In genomic region chr4:84606645-84607044, GRCh38 we compare ENCODE assay signal across 13 cellular contexts.
"Had no signal": no experiment of that assay in that cellular context is flagged by ENCODE, and none has a peak within 500 bp of the region (broad histone marks: within the 10 kb centered on the region; RNA-seq: fewer than 3 reads in every experiment).

No MANE protein-coding gene starts in this region.

- DNase-seq: effector memory CD4-positive, alpha-beta T cell; foreskin melanocyte; head of caudate nucleus; hippocampal formation; kidney glomerular epithelial cell; mucosa of descending colon; naive thymus-derived CD8-positive, alpha-beta T cell; sigmoid colon; stimulated activated CD4-positive, alpha-beta T cell treated with anti-CD3 and anti-CD28 coated beads, Interleukin-2, amount 100 ng/mL, for 48 hours; stimulated activated naive CD4-positive, alpha-beta T cell treated with Interleukin-2 at 50 U/mL for 16 hours had no signal

- H3K4me1 ChIP-seq: right atrium auricular region, sigmoid colon had no signal

- ATAC-seq: mucosa of descending colon; naive thymus-derived CD8-positive, alpha-beta T cell had no signal

- H3K27me3 ChIP-seq: right atrium auricular region, sigmoid colon had no signal

- H3K27ac ChIP-seq: neutrophil, right atrium auricular region, sigmoid colon, skin epidermis had no signal

- H3K4me3 ChIP-seq: mucosa of descending colon, right atrium auricular region, sigmoid colon, skin epidermis had no signal

- H3K9me3 ChIP-seq: mucosa of descending colon, neutrophil, right atrium auricular region, sigmoid colon had no signal

- H3K36me3 ChIP-seq: neutrophil, right atrium auricular region, sigmoid colon had no signal
